Comparison of ENCODE assay signal across 9 cellular contexts in genomic region chr10:74991435-74991834, GRCh38.
A peak's percentile ranks its signal among the peaks of the same experiment; 100 is the strongest.
DNase-seq lines count a peak whose midpoint lies in the region; ATAC-seq and TF ChIP-seq lines count a peak whose summit lies in the region.
"Had no signal": no experiment of that assay in that cellular context is flagged by ENCODE, and none has a peak within 500 bp of the region (broad histone marks: within the 10 kb centered on the region; RNA-seq: fewer than 3 reads in every experiment).

No MANE protein-coding gene starts in this region.

- H3K27me3 Mint-ChIP-seq in stimulated activated naive B cell treated with anti-CD40 and anti-IgM and Interleukin-4, amounts not matched to agents 10 μg/mL and 1 μg/mL and 100 μg/mL, for 72 hours = no peaks in the 10 kb centered on the region
- H3K27me3 Mint-ChIP-seq in stimulated activated memory B cell treated with anti-CD40 and anti-IgM and Interleukin-4, amounts not matched to agents 10 μg/mL and 1 μg/mL and 100 μg/mL, for 72 hours = no peaks in the 10 kb centered on the region

- H3K4me3 ChIP-seq in epithelial cell of esophagus (ENCODE audit: low read length) = no peak overlapping the region
- H3K4me3 ChIP-seq: skin epidermis had no signal

- no peak overlapping the region for H3K27ac Mint-ChIP-seq in stimulated activated naive B cell treated with anti-CD40 and anti-IgM and Interleukin-4, amounts not matched to agents 10 μg/mL and 1 μg/mL and 100 μg/mL, for 72 hours
- no peak overlapping the region for H3K27ac Mint-ChIP-seq in stimulated activated memory B cell treated with anti-CD40 and anti-IgM and Interleukin-4, amounts not matched to agents 10 μg/mL and 1 μg/mL and 100 μg/mL, for 72 hours

- no peak overlapping the region for H3K4me3 Mint-ChIP-seq in stimulated activated naive B cell treated with anti-CD40 and anti-IgM and Interleukin-4, amounts not matched to agents 10 μg/mL and 1 μg/mL and 100 μg/mL, for 72 hours
- H3K4me3 Mint-ChIP-seq in stimulated activated memory B cell treated with anti-CD40 and anti-IgM and Interleukin-4, amounts not matched to agents 10 μg/mL and 1 μg/mL and 100 μg/mL, for 72 hours = no peak overlapping the region

- ATAC-seq in stimulated activated naive B cell treated with anti-CD40 and anti-IgM and Interleukin-4, amounts not matched to agents 10 μg/mL and 1 μg/mL and 100 μg/mL, for 72 hours (replicated peaks) = peak; percentile 59 to 70
- ATAC-seq in HG03135 (IDR thresholded peaks at IDR 0.05; ENCODE audit: unreplicated experiment) (no peak), HG03139 (IDR thresholded peaks at IDR 0.05; ENCODE audit: unreplicated experiment) (no peak)
- ATAC-seq in stimulated activated memory B cell treated with anti-CD40 and anti-IgM and Interleukin-4, amounts not matched to agents 10 μg/mL and 1 μg/mL and 100 μg/mL, for 72 hours = no peak

- peaks cover 31 to 48% of the 10 kb centered on the region in 2 donors for H3K36me3 Mint-ChIP-seq in stimulated activated naive B cell treated with anti-CD40 and anti-IgM and Interleukin-4, amounts not matched to agents 10 μg/mL and 1 μg/mL and 100 μg/mL, for 72 hours
- H3K36me3 Mint-ChIP-seq in stimulated activated memory B cell treated with anti-CD40 and anti-IgM and Interleukin-4, amounts not matched to agents 10 μg/mL and 1 μg/mL and 100 μg/mL, for 72 hours = peaks cover 49% of the 10 kb centered on the region

- H3K9me3 Mint-ChIP-seq in stimulated activated naive B cell treated with anti-CD40 and anti-IgM and Interleukin-4, amounts not matched to agents 10 μg/mL and 1 μg/mL and 100 μg/mL, for 72 hours = no peaks in the 10 kb centered on the region
- H3K9me3 Mint-ChIP-seq in stimulated activated memory B cell treated with anti-CD40 and anti-IgM and Interleukin-4, amounts not matched to agents 10 μg/mL and 1 μg/mL and 100 μg/mL, for 72 hours = no peaks in the 10 kb centered on the region

- peak; percentile 63 for TF ChIP-seq CTCF in epithelial cell of esophagus (IDR thresholded peaks at IDR 0.05; ENCODE audit: insufficient read depth, low read depth, low read length, missing control alignments)

- peak; percentile 61 for DNase-seq in SIG-M5 treated with dmso at 0.1 percent for 504 hours (lab: John Stamatoyannopoulos, UW; ENCODE audit: unreplicated experiment)
- no peak for DNase-seq in SIG-M5 (lab: John Stamatoyannopoulos, UW)
- peak; percentile 71 for DNase-seq in NCI-H146 (lab: John Stamatoyannopoulos, UW)
- DNase-seq in epithelial cell of esophagus (ENCODE audit: low read depth) = peak; percentile 57
- no peak for DNase-seq in stimulated activated naive B cell treated with anti-CD40 and anti-IgM and Interleukin-4, amounts not matched to agents 10 μg/mL and 1 μg/mL and 100 μg/mL, for 72 hours

- H3K4me1 Mint-ChIP-seq in stimulated activated naive B cell treated with anti-CD40 and anti-IgM and Interleukin-4, amounts not matched to agents 10 μg/mL and 1 μg/mL and 100 μg/mL, for 72 hours = peaks cover 9 to 12% of the 10 kb centered on the region in 2 donors
- H3K4me1 Mint-ChIP-seq in stimulated activated memory B cell treated with anti-CD40 and anti-IgM and Interleukin-4, amounts not matched to agents 10 μg/mL and 1 μg/mL and 100 μg/mL, for 72 hours = peaks cover 19% of the 10 kb centered on the region

Comparison
In these comparisons a context has a peak if more than half of its experiments do, and no peak if none do; other contexts are left out.
1. DNase-seq: peak in SIG-M5 treated with dmso at 0.1 percent for 504 hours (single experiment), NCI-H146 (single experiment) and epithelial cell of esophagus (single experiment); none in SIG-M5 (single experiment) and stimulated activated naive B cell treated with anti-CD40 and anti-IgM and Interleukin-4, amounts not matched to agents 10 μg/mL and 1 μg/mL and 100 μg/mL, for 72 hours (single experiment).
2. ATAC-seq: peak in stimulated activated naive B cell treated with anti-CD40 and anti-IgM and Interleukin-4, amounts not matched to agents 10 μg/mL and 1 μg/mL and 100 μg/mL, for 72 hours (2 of 2); none in HG03135 (single experiment), stimulated activated memory B cell treated with anti-CD40 and anti-IgM and Interleukin-4, amounts not matched to agents 10 μg/mL and 1 μg/mL and 100 μg/mL, for 72 hours (single experiment) and HG03139 (single experiment).